15 cellular contexts compared by ENCODE assay signal in genomic region chr2:25517701-25518100, GRCh38.
DNase-seq lines count a peak whose midpoint lies in the region; ATAC-seq and TF ChIP-seq lines count a peak whose summit lies in the region.
"Had no signal": no experiment of that assay in that cellular context is flagged by ENCODE, and none has a peak within 500 bp of the region (broad histone marks: within the 10 kb centered on the region; RNA-seq: fewer than 3 reads in every experiment).

No MANE protein-coding gene starts in this region.

- intact Hi-C loops in activated B cell treated with CpG ODN at 0.5 μM for 24 hours (cut with micrococcal nuclease): no loop called here
- intact Hi-C loops in body of pancreas (cut with DNase I): no loop called here

- H3K27me3 ChIP-seq in ACC112 (ENCODE audit: insufficient read depth, low read length) (no peaks in the 10 kb centered on the region), osteoblast (ENCODE audit: insufficient read depth, low read length) (no peaks in the 10 kb centered on the region), body of pancreas (no peaks in the 10 kb centered on the region)
- H3K27me3 ChIP-seq: SJSA1 had no signal

- H3K4me1 Mint-ChIP-seq in HFFc6 (ENCODE audit: low read depth): peaks cover 45% of the 10 kb centered on the region
- H3K4me1 Mint-ChIP-seq in activated B cell treated with CpG ODN at 0.5 μM for 24 hours: peaks cover 45% of the 10 kb centered on the region

- H2AFZ ChIP-seq in ACC112 (ENCODE audit: low read length, unreplicated experiment) (peak overlapping the region; percentile 65), osteoblast (ENCODE audit: low read length) (peak overlapping the region; percentile 5)

- no peak overlapping the region for H3K4me3 Mint-ChIP-seq in HFFc6
- H3K4me3 Mint-ChIP-seq in activated B cell treated with CpG ODN at 0.5 μM for 24 hours: no peak overlapping the region

- H3K4me2 ChIP-seq in osteoblast (ENCODE audit: insufficient read depth, low read length): no peak overlapping the region

- TF ChIP-seq POLR2A in body of pancreas (IDR thresholded peaks at IDR 0.05): no peak

- CTCF ChIA-PET in activated B cell treated with CpG ODN at 0.5 μM for 24 hours (lab: Charles Lee): no interaction called here

- H3K36me3 ChIP-seq in ACC112 (ENCODE audit: insufficient read depth, low read length) (no peaks in the 10 kb centered on the region), osteoblast (ENCODE audit: insufficient read depth, low read length) (no peaks in the 10 kb centered on the region), body of pancreas (replicated peaks in 1 of 2; ENCODE audit: insufficient read depth in 1 of 2, low read depth in 2 of 2) (no peaks in the 10 kb centered on the region)
- H3K36me3 ChIP-seq: SJSA1 had no signal

- H3K27me3 Mint-ChIP-seq in HFFc6 (ENCODE audit: insufficient read depth) (no peaks in the 10 kb centered on the region), activated B cell treated with CpG ODN at 0.5 μM for 24 hours (no peaks in the 10 kb centered on the region)

- H3K9me3 ChIP-seq in osteoblast (ENCODE audit: low read depth, low read length) (no peaks in the 10 kb centered on the region), body of pancreas (no peaks in the 10 kb centered on the region)
- H3K9me3 ChIP-seq: SJSA1 had no signal

- H3K4me1 ChIP-seq in ACC112 (ENCODE audit: control insufficient read depth, insufficient read depth, low read length, unreplicated experiment) (peaks cover 15% of the 10 kb centered on the region), osteoblast (ENCODE audit: insufficient read depth, low read length) (peaks cover 18% of the 10 kb centered on the region), body of pancreas (peaks cover 8% of the 10 kb centered on the region)

- H3K27ac Mint-ChIP-seq in HFFc6: peak overlapping the region; percentile 96; the same call in 1 of the 2 replicates
- H3K27ac Mint-ChIP-seq in activated B cell treated with CpG ODN at 0.5 μM for 24 hours: peak overlapping the region; percentile 41

- POLR2A ChIA-PET in activated B cell treated with CpG ODN at 0.5 μM for 24 hours (lab: Charles Lee): interaction anchor here (2.6 kb wide), 1 partner anchor 155 kb away, joined by 11 read pairs; no protein-coding TSS in a partner anchor

- H3K79me2 ChIP-seq in ACC112 (ENCODE audit: control insufficient read depth, insufficient read depth, low read length, unreplicated experiment) (no peaks in the 10 kb centered on the region), osteoblast (ENCODE audit: insufficient read depth, low read length) (no peaks in the 10 kb centered on the region)

- H3K4me3 ChIP-seq in ACC112 (ENCODE audit: low read depth, low read length) (no peak overlapping the region), osteoblast (ENCODE audit: insufficient read depth, low read length) (no peak overlapping the region), body of pancreas (no peak overlapping the region)
- H3K4me3 ChIP-seq: SJSA1 had no signal

- no peaks in the 10 kb centered on the region for H4K20me1 ChIP-seq in osteoblast (ENCODE audit: insufficient read depth, low read length)

- H3K9me3 Mint-ChIP-seq in HFFc6 (no peaks in the 10 kb centered on the region), activated B cell treated with CpG ODN at 0.5 μM for 24 hours (no peaks in the 10 kb centered on the region)

- 65 to 82% methylated on average over 4 of the region's 4 CpGs for WGBS in body of pancreas, 2 donors

- no peak for ATAC-seq in activated B cell treated with CpG ODN at 0.5 μM for 24 hours (ENCODE audit: low read depth)
- ATAC-seq in HG02870 (IDR thresholded peaks at IDR 0.05; ENCODE audit: unreplicated experiment): no peak
- no peak for ATAC-seq in body of pancreas

- DNase-seq in HFFc6: no peak
- no peak for DNase-seq in activated B cell treated with CpG ODN at 0.5 μM for 24 hours
- DNase-seq in osteoblast (ENCODE audit: insufficient read length, low spot score, missing footprints): no peak
- no peak for DNase-seq in SHP77 treated with DMSO at 0.1 percent for 48 hours (lab: John Stamatoyannopoulos, UW)
- no peak for DNase-seq in body of pancreas
- DNase-seq: ACHN, GDM1, HCEC 1CT, NCI-H1694 treated with DMSO at 0.1 percent for 48 hours, NCI-H2107, NCI-H2227 treated with DMSO at 0.1 percent for 48 hours, NCI-H524 had no signal

- H3K36me3 Mint-ChIP-seq in HFFc6 (ENCODE audit: low read depth): no peaks in the 10 kb centered on the region
- H3K36me3 Mint-ChIP-seq in activated B cell treated with CpG ODN at 0.5 μM for 24 hours (ENCODE audit: low read depth): no peaks in the 10 kb centered on the region

- no peak overlapping the region for H3K27ac ChIP-seq in ACC112 (ENCODE audit: low read depth, low read length)
- H3K27ac ChIP-seq in osteoblast (ENCODE audit: low read depth, low read length): no peak overlapping the region
- no peak overlapping the region for H3K27ac ChIP-seq in body of pancreas
- H3K27ac ChIP-seq: SJSA1 had no signal

- no peak for TF ChIP-seq CTCF in HFFc6 (IDR thresholded peaks at IDR 0.05)
- no peak for TF ChIP-seq CTCF in activated B cell treated with CpG ODN at 0.5 μM for 24 hours (IDR thresholded peaks at IDR 0.05)
- TF ChIP-seq CTCF in osteoblast (IDR thresholded peaks at IDR 0.05; ENCODE audit: extremely low read depth, low read depth, low read length): no peak
- TF ChIP-seq CTCF in body of pancreas (IDR thresholded peaks at IDR 0.05): no peak
